Comparison of ENCODE assay signal across 1 cellular context in the genomic region with DNA sequence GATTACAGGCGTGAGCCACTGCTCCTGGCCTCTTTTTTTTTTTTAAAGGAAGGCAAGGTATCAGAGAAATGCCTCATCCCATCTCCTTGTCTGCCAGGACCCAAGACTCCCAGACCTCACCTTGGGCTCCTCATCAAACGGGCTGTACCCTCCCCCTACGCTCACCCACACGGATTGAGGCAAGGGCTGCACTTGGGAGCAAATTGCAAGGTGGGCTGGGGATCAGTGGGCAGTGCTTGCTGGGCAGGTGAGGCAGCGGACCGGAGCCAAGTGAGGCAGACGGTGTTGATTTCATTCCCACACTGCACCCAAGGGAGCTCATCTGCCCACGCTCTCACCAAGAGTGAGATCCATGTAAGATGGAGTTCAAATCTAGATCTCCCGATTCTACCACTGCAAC.
TF ChIP-seq lines count a peak whose summit lies in the region.

No MANE protein-coding gene starts in this region.

TF ChIP-seq in GM23338, 12 proteins besides CTCF, POLR2A, EP300 and RAD21 (continued from another document):
- TF ChIP-seq EZH2phosphoT487 (IDR thresholded peaks at IDR 0.05; ENCODE audit: unreplicated experiment) (no peak), JUNB (IDR thresholded peaks at IDR 0.05; ENCODE audit: unreplicated experiment) (no peak)
